ENCODE assay signal across 28 cellular contexts in genomic region chr9:123353041-123353440, GRCh38. TPM values are rescaled to one million over a fixed set of nuclear protein-coding genes. Genes with fewer than 3 reads are reported as not detected.
DNase-seq lines count a peak whose midpoint lies in the region; ATAC-seq, FAIRE-seq and TF ChIP-seq lines count a peak whose summit lies in the region.
"Had no signal": no experiment of that assay in that cellular context is flagged by ENCODE, and none has a peak within 500 bp of the region (broad histone marks: within the 10 kb centered on the region; RNA-seq: fewer than 3 reads in every experiment).

No MANE protein-coding gene starts in this region.

- H3K36me3 ChIP-seq in bronchial epithelial cell (ENCODE audit: control insufficient read depth, insufficient read depth, low read length) (no peaks in the 10 kb centered on the region), stomach (no peaks in the 10 kb centered on the region)
- H3K36me3 ChIP-seq: Peyer's patch had no signal

- H3K4me3 ChIP-seq in bronchial epithelial cell (ENCODE audit: low read depth, low read length) (no peak overlapping the region), stomach (no peak overlapping the region)
- H3K4me3 ChIP-seq: K562, Peyer's patch had no signal

- no peak for TF ChIP-seq EP300 in stomach (IDR thresholded peaks at IDR 0.05)

- no peak for ATAC-seq in HG03108 (IDR thresholded peaks at IDR 0.05; ENCODE audit: unreplicated experiment)
- no peak for ATAC-seq in HG03439 (IDR thresholded peaks at IDR 0.05; ENCODE audit: unreplicated experiment)
- ATAC-seq: HepG2, K562, Right ventricle myocardium inferior had no signal

- intact Hi-C loops in stomach (cut with DNase I; ENCODE audit: low total_unique reads) = loop anchor here (10.0 kb wide), 1 partner anchor 888 kb away; no protein-coding TSS in a partner anchor

- H3K27me3 ChIP-seq in bronchial epithelial cell (ENCODE audit: control insufficient read depth, insufficient read depth, low read length) = peaks cover 2% of the 10 kb centered on the region
- peaks cover 0 to 55% (median 14%) of the 10 kb centered on the region in 3 donors for H3K27me3 ChIP-seq in stomach
- H3K27me3 ChIP-seq: Peyer's patch had no signal

- H3K27ac ChIP-seq in stomach = no peak overlapping the region
- H3K27ac ChIP-seq: Peyer's patch had no signal

- FAIRE-seq in bronchial epithelial cell (lab: Jason Lieb, UNC) = no peak
- FAIRE-seq: A204.1, GM12891, GM19239, H54, HepG2, K562 had no signal

- no peak for TF ChIP-seq POLR2A in stomach (IDR thresholded peaks at IDR 0.05)

- peaks cover 0 to 16% (median 13%) of the 10 kb centered on the region in 4 donors for H3K4me1 ChIP-seq in stomach

- 25 to 60% (median 57%) methylated on average over 2 to 4 of the region's 4 CpGs for WGBS in stomach, 5 donors

- DNase-seq in NCI-H2196 (lab: John Stamatoyannopoulos, UW; ENCODE audit: unreplicated experiment) (peak; percentile 4), NCI-H2196 treated with DMSO at 0.1 percent for 48 hours (lab: John Stamatoyannopoulos, UW; ENCODE audit: unreplicated experiment) (no peak), GM20000 (ENCODE audit: low spot score) (peak; percentile 8), bronchial epithelial cell (ENCODE audit: low read depth) (peak; percentile 24), stomach (peak; percentile 54), NCI-H1092 treated with DMSO at 0.1 percent for 48 hours (lab: John Stamatoyannopoulos, UW) (no peak)
- DNase-seq: DMS79 treated with DMSO at 0.1 percent for 48 hours; NCI-H1092; NCI-H146; NCI-H2081; NCI-H2171 treated with DMSO at 0.1 percent for 48 hours; NCI-H446 treated with DMSO at 0.1 percent for 48 hours; NCI-H526 treated with DMSO at 0.1 percent for 48 hours; NK-92 treated with Interleukin-12 subunit alpha and Interleukin-12 subunit beta, amount 100 ng/mL, for 24 hours; Peyer's patch had no signal

- no peaks in the 10 kb centered on the region for H3K9me3 ChIP-seq in stomach
- H3K9me3 ChIP-seq: Peyer's patch had no signal

- no peak for TF ChIP-seq CTCF in GM20000 (IDR thresholded peaks at IDR 0.05; ENCODE audit: extremely low read depth, missing control alignments)
- no peak for TF ChIP-seq CTCF in bronchial epithelial cell (IDR thresholded peaks at IDR 0.05; ENCODE audit: insufficient read depth, low read length, severe bottlenecking)
- no peak for TF ChIP-seq CTCF in stomach (IDR thresholded peaks at IDR 0.05)

RNA-seq across cellular contexts. Expression of gene CRB2, which starts 3.0 kb away (rescaled TPM):
- total RNA-seq in bronchial epithelial cell (not detected in 2 replicates), stomach (1 to 10 TPM in 1 of 5 donors, under 1 TPM in 1, not detected in 3; 0.18 to 4.3 TPM)
- polyA plus RNA-seq in stomach = under 1 TPM in 2 of 3 donors, not detected in 1; 0.03 to 0.19 TPM
- total RNA-seq: LHCN-M2; SK-MEL-5; T-helper 1 cell treated with Interleukin-12 subunit alpha and Interleukin-12 subunit beta and Interleukin-4 antibody, amounts not matched to agents 30 ng/mL and 1 ng/mL, for 36 hours had no signal
- polyA plus RNA-seq: CD14-positive monocyte had no signal

Comparison
In these comparisons a context has a peak if more than half of its experiments do, and no peak if none do; other contexts are left out.
1. DNase-seq: peak in NCI-H2196 (single experiment), GM20000 (single experiment), bronchial epithelial cell (single experiment) and stomach (single experiment); none in NCI-H2196 treated with DMSO at 0.1 percent for 48 hours (single experiment) and NCI-H1092 treated with DMSO at 0.1 percent for 48 hours (single experiment).